Comparison of ENCODE assay signal across 8 cellular contexts in the genomic region with DNA sequence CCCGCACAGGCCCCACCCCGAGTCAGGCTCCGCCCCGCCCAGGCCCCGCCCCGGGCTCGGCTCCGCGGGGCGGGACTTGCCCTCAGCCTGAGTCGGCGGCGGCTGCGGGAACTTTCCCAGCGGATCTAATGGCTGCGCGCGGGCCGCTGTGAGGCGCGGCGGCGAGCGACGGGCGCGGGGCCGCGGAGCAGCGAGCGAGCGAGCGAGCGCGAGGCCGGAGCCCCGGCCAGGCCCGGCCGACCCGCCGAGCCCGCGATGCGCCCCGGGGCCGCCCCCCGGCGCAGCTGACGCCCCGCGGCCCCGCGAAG. TPM values are rescaled to one million over a fixed set of nuclear protein-coding genes. Genes with fewer than 3 reads are reported as not detected.
DNase-seq lines count a peak whose midpoint lies in the region; ATAC-seq and TF ChIP-seq lines count a peak whose summit lies in the region.

A gene with protein sequence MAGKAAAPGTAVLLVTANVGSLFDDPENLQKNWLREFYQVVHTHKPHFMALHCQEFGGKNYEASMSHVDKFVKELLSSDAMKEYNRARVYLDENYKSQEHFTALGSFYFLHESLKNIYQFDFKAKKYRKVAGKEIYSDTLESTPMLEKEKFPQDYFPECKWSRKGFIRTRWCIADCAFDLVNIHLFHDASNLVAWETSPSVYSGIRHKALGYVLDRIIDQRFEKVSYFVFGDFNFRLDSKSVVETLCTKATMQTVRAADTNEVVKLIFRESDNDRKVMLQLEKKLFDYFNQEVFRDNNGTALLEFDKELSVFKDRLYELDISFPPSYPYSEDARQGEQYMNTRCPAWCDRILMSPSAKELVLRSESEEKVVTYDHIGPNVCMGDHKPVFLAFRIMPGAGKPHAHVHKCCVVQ (plus strand): TSS at position 75 of the 308 bp plus-strand sequence. CDS start 310 bp downstream, outside the sequence.

- H3K27ac ChIP-seq in cardiac muscle cell (peak within 1 kb of the TSS; percentile 92), rectal smooth muscle tissue (ENCODE audit: low read depth, low read length) (peak within 1 kb of the TSS; percentile 91)

- ATAC-seq in GM21723 (IDR thresholded peaks at IDR 0.05; ENCODE audit: unreplicated experiment): peak; percentile 78

- peak within 1 kb of the TSS; percentile 88 for H3K9ac ChIP-seq in rectal smooth muscle tissue (ENCODE audit: low read length)

- POLR2A ChIA-PET in GM10248 (lab: Yijun Ruan, JAX): no interaction called here

- H3K4me3 ChIP-seq in WI38 (ENCODE audit: low read depth, low read length) (peak within 1 kb of the TSS; percentile 83), cardiac muscle cell (peak within 1 kb of the TSS; percentile 70), rectal smooth muscle tissue (ENCODE audit: low read length) (peak within 1 kb of the TSS; percentile 71)

- H3K9me3 ChIP-seq in cardiac muscle cell (ENCODE audit: low read depth): no peaks in the 10 kb centered on the region

- no peaks in the 10 kb centered on the region for H3K36me3 ChIP-seq in cardiac muscle cell
- no peaks in the 10 kb centered on the region for H3K36me3 ChIP-seq in rectal smooth muscle tissue (ENCODE audit: control insufficient read depth, insufficient read depth, low read length)

- H3K27me3 ChIP-seq in cardiac muscle cell (no peaks in the 10 kb centered on the region), rectal smooth muscle tissue (ENCODE audit: control insufficient read depth, insufficient read depth, low read length) (no peaks in the 10 kb centered on the region)

- TF ChIP-seq CTCF in WI38 (IDR thresholded peaks at IDR 0.05; ENCODE audit: low read depth, low read length) (no peak), cardiac muscle cell (IDR thresholded peaks at IDR 0.05; ENCODE audit: low read depth, low read length) (no peak), GM10248 (IDR thresholded peaks at IDR 0.05; ENCODE audit: control extremely low read depth, extremely low read depth, low read depth, missing control alignments) (no peak)

- peaks cover 38% of the 10 kb centered on the region for H3K4me1 ChIP-seq in cardiac muscle cell (ENCODE audit: low read depth)
- peaks cover 28% of the 10 kb centered on the region for H3K4me1 ChIP-seq in rectal smooth muscle tissue (ENCODE audit: control insufficient read depth, insufficient read depth, low read length)

- CTCF ChIA-PET in GM10248 (lab: Yijun Ruan, JAX): no interaction called here

- no peak for DNase-seq in cardiac muscle cell (ENCODE audit: low read depth in 1 of 2, low spot score in 1 of 2)
- no peak for DNase-seq in NCI-H526 (lab: John Stamatoyannopoulos, UW)
- DNase-seq in GM10248 (ENCODE audit: extremely low spot score): no peak
- DNase-seq in C1 segment of cervical spinal cord (lab: John Stamatoyannopoulos, UW): no peak
- DNase-seq in cerebellar nuclear complex (lab: John Stamatoyannopoulos, UW): no peak

RNA-seq across cellular contexts. Expression of the gene that starts here (rescaled TPM):
- total RNA-seq in cardiac muscle cell: 83.6 and 87.0 TPM in 2 replicates
- 90.4 and 97.2 TPM in 2 replicates for polyA plus RNA-seq in cardiac muscle cell
